ENCODE assay signal across 1 cellular context in the genomic region with DNA sequence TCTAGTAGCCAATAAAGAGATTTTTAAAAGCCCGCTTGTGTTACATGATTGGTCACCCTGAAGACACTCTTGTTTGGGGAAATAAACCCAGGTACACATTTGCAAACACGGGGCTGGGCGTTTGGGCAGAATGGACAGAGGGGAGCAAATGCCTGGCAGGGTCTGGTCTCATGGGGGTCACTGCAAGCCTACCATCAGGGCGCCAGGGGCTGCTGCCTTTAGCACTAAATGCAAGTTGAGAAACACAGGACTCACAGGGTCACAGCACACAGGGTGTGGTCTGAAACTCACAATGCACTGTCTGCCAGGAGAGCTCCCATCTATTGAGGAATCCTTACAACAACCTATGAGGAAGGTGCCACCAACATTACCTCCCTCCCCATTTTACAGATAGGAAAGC.
TF ChIP-seq lines count a peak whose summit lies in the region.

No MANE protein-coding gene starts in this region.

TF ChIP-seq in A549, 52 proteins besides CTCF, POLR2A, EP300 and RAD21:
- TF ChIP-seq JUN (IDR thresholded peaks at IDR 0.05) (no peak), FOSB (CRISPR knock-in tag; IDR thresholded peaks at IDR 0.05) (no peak), HOXA7 (CRISPR knock-in tag; IDR thresholded peaks at IDR 0.05) (no peak), FOXS1 (CRISPR knock-in tag; IDR thresholded peaks at IDR 0.05) (no peak), CBX8 (IDR thresholded peaks at IDR 0.05) (no peak), RFX5 (IDR thresholded peaks at IDR 0.05) (no peak), CBX2 (IDR thresholded peaks at IDR 0.05; ENCODE audit: borderline replicate concordance, low read depth) (no peak), ZNF302 (CRISPR knock-in tag; IDR thresholded peaks at IDR 0.05) (no peak), ZC3H11A (IDR thresholded peaks at IDR 0.05) (no peak), EHF (CRISPR knock-in tag; IDR thresholded peaks at IDR 0.05) (no peak), SMC3 (IDR thresholded peaks at IDR 0.05) (no peak), MAZ (IDR thresholded peaks at IDR 0.05; ENCODE audit: borderline replicate concordance, low read depth, low read length) (no peak), CEBPB (IDR thresholded peaks at IDR 0.05) (no peak), CHD2 (IDR thresholded peaks at IDR 0.05; ENCODE audit: low read length, partially characterized antibody) (no peak)
- TF ChIP-seq, protein P1, sequence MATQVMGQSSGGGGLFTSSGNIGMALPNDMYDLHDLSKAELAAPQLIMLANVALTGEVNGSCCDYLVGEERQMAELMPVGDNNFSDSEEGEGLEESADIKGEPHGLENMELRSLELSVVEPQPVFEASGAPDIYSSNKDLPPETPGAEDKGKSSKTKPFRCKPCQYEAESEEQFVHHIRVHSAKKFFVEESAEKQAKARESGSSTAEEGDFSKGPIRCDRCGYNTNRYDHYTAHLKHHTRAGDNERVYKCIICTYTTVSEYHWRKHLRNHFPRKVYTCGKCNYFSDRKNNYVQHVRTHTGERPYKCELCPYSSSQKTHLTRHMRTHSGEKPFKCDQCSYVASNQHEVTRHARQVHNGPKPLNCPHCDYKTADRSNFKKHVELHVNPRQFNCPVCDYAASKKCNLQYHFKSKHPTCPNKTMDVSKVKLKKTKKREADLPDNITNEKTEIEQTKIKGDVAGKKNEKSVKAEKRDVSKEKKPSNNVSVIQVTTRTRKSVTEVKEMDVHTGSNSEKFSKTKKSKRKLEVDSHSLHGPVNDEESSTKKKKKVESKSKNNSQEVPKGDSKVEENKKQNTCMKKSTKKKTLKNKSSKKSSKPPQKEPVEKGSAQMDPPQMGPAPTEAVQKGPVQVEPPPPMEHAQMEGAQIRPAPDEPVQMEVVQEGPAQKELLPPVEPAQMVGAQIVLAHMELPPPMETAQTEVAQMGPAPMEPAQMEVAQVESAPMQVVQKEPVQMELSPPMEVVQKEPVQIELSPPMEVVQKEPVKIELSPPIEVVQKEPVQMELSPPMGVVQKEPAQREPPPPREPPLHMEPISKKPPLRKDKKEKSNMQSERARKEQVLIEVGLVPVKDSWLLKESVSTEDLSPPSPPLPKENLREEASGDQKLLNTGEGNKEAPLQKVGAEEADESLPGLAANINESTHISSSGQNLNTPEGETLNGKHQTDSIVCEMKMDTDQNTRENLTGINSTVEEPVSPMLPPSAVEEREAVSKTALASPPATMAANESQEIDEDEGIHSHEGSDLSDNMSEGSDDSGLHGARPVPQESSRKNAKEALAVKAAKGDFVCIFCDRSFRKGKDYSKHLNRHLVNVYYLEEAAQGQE (IDR thresholded peaks at IDR 0.05): no peak
- TF ChIP-seq, protein P2, sequence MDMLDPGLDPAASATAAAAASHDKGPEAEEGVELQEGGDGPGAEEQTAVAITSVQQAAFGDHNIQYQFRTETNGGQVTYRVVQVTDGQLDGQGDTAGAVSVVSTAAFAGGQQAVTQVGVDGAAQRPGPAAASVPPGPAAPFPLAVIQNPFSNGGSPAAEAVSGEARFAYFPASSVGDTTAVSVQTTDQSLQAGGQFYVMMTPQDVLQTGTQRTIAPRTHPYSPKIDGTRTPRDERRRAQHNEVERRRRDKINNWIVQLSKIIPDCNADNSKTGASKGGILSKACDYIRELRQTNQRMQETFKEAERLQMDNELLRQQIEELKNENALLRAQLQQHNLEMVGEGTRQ (IDR thresholded peaks at IDR 0.05): no peak
- TF ChIP-seq, protein P3, sequence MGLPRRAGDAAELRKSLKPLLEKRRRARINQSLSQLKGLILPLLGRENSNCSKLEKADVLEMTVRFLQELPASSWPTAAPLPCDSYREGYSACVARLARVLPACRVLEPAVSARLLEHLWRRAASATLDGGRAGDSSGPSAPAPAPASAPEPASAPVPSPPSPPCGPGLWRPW (IDR thresholded peaks at IDR 0.05): no peak
- TF ChIP-seq, protein P4, sequence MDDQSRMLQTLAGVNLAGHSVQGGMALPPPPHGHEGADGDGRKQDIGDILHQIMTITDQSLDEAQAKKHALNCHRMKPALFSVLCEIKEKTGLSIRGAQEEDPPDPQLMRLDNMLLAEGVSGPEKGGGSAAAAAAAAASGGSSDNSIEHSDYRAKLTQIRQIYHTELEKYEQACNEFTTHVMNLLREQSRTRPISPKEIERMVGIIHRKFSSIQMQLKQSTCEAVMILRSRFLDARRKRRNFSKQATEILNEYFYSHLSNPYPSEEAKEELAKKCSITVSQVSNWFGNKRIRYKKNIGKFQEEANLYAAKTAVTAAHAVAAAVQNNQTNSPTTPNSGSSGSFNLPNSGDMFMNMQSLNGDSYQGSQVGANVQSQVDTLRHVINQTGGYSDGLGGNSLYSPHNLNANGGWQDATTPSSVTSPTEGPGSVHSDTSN (IDR thresholded peaks at IDR 0.05): no peak
- TF ChIP-seq, protein P5, sequence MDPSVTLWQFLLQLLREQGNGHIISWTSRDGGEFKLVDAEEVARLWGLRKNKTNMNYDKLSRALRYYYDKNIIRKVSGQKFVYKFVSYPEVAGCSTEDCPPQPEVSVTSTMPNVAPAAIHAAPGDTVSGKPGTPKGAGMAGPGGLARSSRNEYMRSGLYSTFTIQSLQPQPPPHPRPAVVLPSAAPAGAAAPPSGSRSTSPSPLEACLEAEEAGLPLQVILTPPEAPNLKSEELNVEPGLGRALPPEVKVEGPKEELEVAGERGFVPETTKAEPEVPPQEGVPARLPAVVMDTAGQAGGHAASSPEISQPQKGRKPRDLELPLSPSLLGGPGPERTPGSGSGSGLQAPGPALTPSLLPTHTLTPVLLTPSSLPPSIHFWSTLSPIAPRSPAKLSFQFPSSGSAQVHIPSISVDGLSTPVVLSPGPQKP (IDR thresholded peaks at IDR 0.05; ENCODE audit: low read depth, low read length): no peak
- TF ChIP-seq, protein P6, sequence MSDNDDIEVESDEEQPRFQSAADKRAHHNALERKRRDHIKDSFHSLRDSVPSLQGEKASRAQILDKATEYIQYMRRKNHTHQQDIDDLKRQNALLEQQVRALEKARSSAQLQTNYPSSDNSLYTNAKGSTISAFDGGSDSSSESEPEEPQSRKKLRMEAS (IDR thresholded peaks at IDR 0.05): no peak
